ENCODE assay signal across 8 cellular contexts in the genomic region with DNA sequence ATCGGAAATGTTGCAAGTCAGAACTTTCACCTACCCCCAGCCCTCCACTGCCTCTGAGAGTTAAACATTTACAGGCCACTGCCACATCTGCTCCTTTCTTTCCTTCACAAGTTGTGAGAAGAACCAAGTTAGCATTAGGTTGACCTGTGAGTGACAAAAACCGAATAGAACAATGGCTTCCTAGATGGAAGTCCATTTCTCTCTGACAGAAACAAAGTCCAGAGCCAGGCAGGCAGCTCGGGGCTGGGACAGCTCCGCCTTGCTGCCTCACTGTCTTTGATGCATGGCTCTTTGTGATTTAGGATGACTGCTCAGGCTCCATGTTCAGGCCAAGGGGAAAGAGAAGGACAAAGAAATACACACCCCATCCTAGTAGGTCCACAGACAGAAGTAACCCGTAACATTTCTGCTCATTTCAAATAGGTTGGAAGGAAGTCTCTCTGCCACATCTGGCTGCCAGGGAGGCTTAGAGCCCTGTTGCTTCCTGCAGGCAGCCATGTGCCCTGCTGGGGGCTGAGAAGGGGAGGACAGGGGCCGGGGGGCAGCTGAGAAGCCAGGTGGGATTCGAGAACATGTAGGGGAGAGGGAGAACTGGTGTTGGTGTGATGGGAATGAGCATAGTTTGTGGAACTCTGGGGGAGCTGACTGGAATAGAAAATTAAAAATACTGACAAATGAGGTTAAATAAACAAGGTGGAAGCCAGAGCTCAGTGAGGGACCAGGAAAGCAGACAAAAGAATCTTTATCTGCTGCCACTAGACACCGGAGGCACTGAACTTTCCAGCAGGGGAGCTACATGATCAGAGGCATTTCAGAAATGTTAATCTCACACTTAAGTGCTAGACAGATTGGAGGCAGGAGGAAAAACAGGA. TPM values are rescaled to one million over a fixed set of nuclear protein-coding genes. Genes with fewer than 3 reads are reported as not detected.
DNase-seq lines count a peak whose midpoint lies in the region; ATAC-seq and TF ChIP-seq lines count a peak whose summit lies in the region.

No MANE protein-coding gene starts in this region.

- peaks cover 43% of the 10 kb centered on the region for H3K4me1 ChIP-seq in HUES48 (ENCODE audit: control insufficient read depth, insufficient read depth, low read length)
- H3K4me1 ChIP-seq in adipocyte (ENCODE audit: control insufficient read depth, insufficient read depth, low read length) = peaks cover 20% of the 10 kb centered on the region
- peaks cover 7 to 54% of the 10 kb centered on the region in 2 donors for H3K4me1 ChIP-seq in left lung

- H3K9me3 ChIP-seq in HUES48 (ENCODE audit: control insufficient read depth, insufficient read depth, low read length) = no peaks in the 10 kb centered on the region
- H3K9me3 ChIP-seq in adipocyte (ENCODE audit: control insufficient read depth, low read length) = no peaks in the 10 kb centered on the region
- H3K9me3 ChIP-seq in left lung = no peaks in the 10 kb centered on the region

- TF ChIP-seq CTCF in left lung (IDR thresholded peaks at IDR 0.05) = no peak

- intact Hi-C loops in left lung (cut with DNase I) = no loop called here

- peak; percentile 77 for DNase-seq in EH (ENCODE audit: low read depth)
- DNase-seq in adipocyte (ENCODE audit: low read depth) = peak; percentile 42
- no peak for DNase-seq in left lung
- no peak for DNase-seq in DMS114 treated with DMSO at 0.1 percent for 48 hours (lab: John Stamatoyannopoulos, UW; ENCODE audit: unreplicated experiment)
- DNase-seq in stimulated activated CD4-positive, alpha-beta T cell treated with anti-CD3 and anti-CD28 coated beads, Interleukin-4, amount 100 ng/mL, for 1 hour = no peak
- DNase-seq in activated CD4-positive, alpha-beta T cell treated with anti-CD3 and anti-CD28 coated beads for 4 hours = no peak

- H3K4me3 ChIP-seq in HUES48 (ENCODE audit: low read depth, low read length) (peak overlapping the region; percentile 15), adipocyte (ENCODE audit: low read length) (no peak overlapping the region), left lung (no peak overlapping the region)

- H3K9ac ChIP-seq in HUES48 (ENCODE audit: low read depth, low read length) (peak overlapping the region; percentile 5), adipocyte (ENCODE audit: low read length) (no peak overlapping the region)

- H3K36me3 ChIP-seq in HUES48 (ENCODE audit: control insufficient read depth, insufficient read depth, low read length) (no peaks in the 10 kb centered on the region), adipocyte (ENCODE audit: control insufficient read depth, insufficient read depth, low read length, severe bottlenecking) (no peaks in the 10 kb centered on the region), left lung (no peaks in the 10 kb centered on the region)

- ATAC-seq in left lung (peak; percentile 72), GM18511 (IDR thresholded peaks at IDR 0.05; ENCODE audit: unreplicated experiment) (no peak)

- no peaks in the 10 kb centered on the region for H3K27me3 ChIP-seq in HUES48 (ENCODE audit: control insufficient read depth, insufficient read depth, low read length)
- no peaks in the 10 kb centered on the region for H3K27me3 ChIP-seq in adipocyte (replicated peaks; ENCODE audit: control insufficient read depth, insufficient read depth, low read length)
- H3K27me3 ChIP-seq in left lung = no peaks in the 10 kb centered on the region

- peak overlapping the region; percentile 95 for H3K27ac ChIP-seq in HUES48 (ENCODE audit: low read depth, low read length)
- no peak overlapping the region for H3K27ac ChIP-seq in left lung

RNA-seq across cellular contexts. Expression of a gene that starts 19.5 kb away (rescaled TPM):
- 10 to 100 TPM; 36.1 to 77.0 TPM for total RNA-seq in left lung

RNA-seq across cellular contexts. Expression of a gene that starts 21.4 kb away (rescaled TPM):
- 100 to 1,000 TPM; 148 to 206 TPM for total RNA-seq in left lung

RNA-seq across cellular contexts. Expression of a gene that starts 43.7 kb away (rescaled TPM):
- total RNA-seq in left lung = 100 to 1,000 TPM; 409 to 602 TPM

RNA-seq across cellular contexts. Expression of a gene that starts 46.8 kb away (rescaled TPM):
- 10 to 100 TPM; 28.2 to 38.6 TPM for total RNA-seq in left lung

Comparison
In these comparisons a context has a peak if more than half of its experiments do, and no peak if none do; other contexts are left out.
1. DNase-seq: peak in EH (single experiment) and adipocyte (single experiment); none in left lung (0 of 2), DMS114 treated with DMSO at 0.1 percent for 48 hours (single experiment), stimulated activated CD4-positive, alpha-beta T cell treated with anti-CD3 and anti-CD28 coated beads, Interleukin-4, amount 100 ng/mL, for 1 hour (single experiment) and activated CD4-positive, alpha-beta T cell treated with anti-CD3 and anti-CD28 coated beads for 4 hours (0 of 2).